Comparison of ENCODE assay signal across 12 cellular contexts in genomic region chr3:50319181-50319871, GRCh38. TPM values are rescaled to one million over a fixed set of nuclear protein-coding genes. Genes with fewer than 3 reads are reported as not detected.
DNase-seq lines count a peak whose midpoint lies in the region; ATAC-seq lines count a peak whose summit lies in the region.
"Had no signal": no experiment of that assay in that cellular context is flagged by ENCODE, and none has a peak within 500 bp of the region (broad histone marks: within the 10 kb centered on the region; RNA-seq: fewer than 3 reads in every experiment).

No MANE protein-coding gene starts in this region.

- no peak overlapping the region for H3K27ac Mint-ChIP-seq in T-cell
- H3K27ac Mint-ChIP-seq in immature natural killer cell: peak overlapping the region in 5 of 6 donors; percentile 74 to 79 (median 76)
- no peak overlapping the region for H3K27ac Mint-ChIP-seq in effector memory CD8-positive, alpha-beta T cell

- DNase-seq in GM23248: no peak
- DNase-seq in T-cell: no peak
- DNase-seq in immature natural killer cell: no peak
- DNase-seq in effector CD4-positive, alpha-beta T cell: no peak
- DNase-seq in H7: no peak
- no peak for DNase-seq in effector memory CD8-positive, alpha-beta T cell
- DNase-seq in A172 (ENCODE audit: low spot score): no peak
- DNase-seq: MM.1S; NCI-H524; nucleus accumbens; stimulated activated CD4-positive, alpha-beta T cell treated with anti-CD3 and anti-CD28 coated beads, Interleukin-4, amount 100 ng/mL, for 24 hours had no signal

- no peaks in the 10 kb centered on the region for H3K9me2 ChIP-seq in GM23248 (ENCODE audit: insufficient read depth)

- peaks cover 26 to 55% (median 37%) of the 10 kb centered on the region in 3 donors for H3K4me1 Mint-ChIP-seq in T-cell
- H3K4me1 Mint-ChIP-seq in immature natural killer cell: peaks cover 43 to 46% of the 10 kb centered on the region in 2 donors
- peaks cover 28 to 43% of the 10 kb centered on the region in 2 donors for H3K4me1 Mint-ChIP-seq in effector memory CD8-positive, alpha-beta T cell (ENCODE audit: low read depth in 2 of 2)

- H3K36me3 Mint-ChIP-seq in T-cell (no peaks in the 10 kb centered on the region), immature natural killer cell (peaks cover 0 to 4% (median 3%) of the 10 kb centered on the region in 3 donors)
- H3K36me3 Mint-ChIP-seq in effector memory CD8-positive, alpha-beta T cell (ENCODE audit: insufficient read depth): no peaks in the 10 kb centered on the region

- no peaks in the 10 kb centered on the region for H3K9me3 ChIP-seq in GM23248 (ENCODE audit: low read depth)
- H3K9me3 ChIP-seq in skeletal muscle tissue (ENCODE audit: control insufficient read depth in 3 of 3, low read length in 3 of 3): no peaks in the 10 kb centered on the region

- no peak for ATAC-seq in T-cell (replicated peaks in 1 of 4)
- no peak for ATAC-seq in effector memory CD8-positive, alpha-beta T cell (replicated peaks)

- H3K9me3 Mint-ChIP-seq in T-cell (no peaks in the 10 kb centered on the region), immature natural killer cell (no peaks in the 10 kb centered on the region)
- H3K9me3 Mint-ChIP-seq in effector memory CD8-positive, alpha-beta T cell: no peaks in the 10 kb centered on the region

- peaks cover 2% of the 10 kb centered on the region; the same call in 1 of the 2 replicates for H3F3A ChIP-seq in GM23248 (ENCODE audit: insufficient read depth)

- H3K4me3 ChIP-seq in GM23248: no peak overlapping the region
- H3K4me3 ChIP-seq in skeletal muscle tissue (ENCODE audit: low read length in 3 of 3): peak overlapping the region; percentile 17 to 98 (median 91)
- no peak overlapping the region for H3K4me3 ChIP-seq in H7 (ENCODE audit: insufficient read depth, low read depth, low read length)

- H3K27me3 Mint-ChIP-seq in T-cell: no peaks in the 10 kb centered on the region
- H3K27me3 Mint-ChIP-seq in immature natural killer cell (ENCODE audit: low read depth in 3 of 3): peaks cover 0 to 4% (median 4%) of the 10 kb centered on the region in 3 donors
- H3K27me3 Mint-ChIP-seq in effector memory CD8-positive, alpha-beta T cell: no peaks in the 10 kb centered on the region

- no peaks in the 10 kb centered on the region for H3K27me3 ChIP-seq in GM23248 (replicated peaks; ENCODE audit: insufficient read depth)
- H3K27me3 ChIP-seq in skeletal muscle tissue (ENCODE audit: control insufficient read depth in 3 of 3, insufficient read depth in 3 of 3, low read length in 3 of 3): no peaks in the 10 kb centered on the region
- no peaks in the 10 kb centered on the region for H3K27me3 ChIP-seq in H7 (ENCODE audit: control insufficient read depth, insufficient read depth, low read length)

- H3K4me1 ChIP-seq in GM23248 (ENCODE audit: insufficient read depth): peaks cover 11% of the 10 kb centered on the region; the same call in 1 of the 2 replicates
- H3K4me1 ChIP-seq in skeletal muscle tissue (ENCODE audit: control insufficient read depth in 3 of 3, insufficient read depth in 3 of 3, low read length in 3 of 3): peaks cover 60 to 76% (median 71%) of the 10 kb centered on the region in 3 donors

- H3K27ac ChIP-seq in GM23248 (no peak overlapping the region), skeletal muscle tissue (ENCODE audit: low read depth, low read length) (no peak overlapping the region)

- H3K4me3 Mint-ChIP-seq in T-cell (peak overlapping the region in 2 of 3 donors; percentile 86 to 90), immature natural killer cell (peak overlapping the region; percentile 62 to 96 (median 74))
- H3K4me3 Mint-ChIP-seq in effector memory CD8-positive, alpha-beta T cell: peak overlapping the region in 1 of 2 donors; percentile 27

- H2AFZ ChIP-seq in GM23248: no peak overlapping the region

- POLR2A ChIA-PET in T-cell (lab: Charles Lee): interaction anchor here in 1 of 2 donors (0.5 kb wide), 1 partner anchor 9 kb away, joined by 5 read pairs; no protein-coding TSS in a partner anchor

- peaks cover 27% of the 10 kb centered on the region for H3K79me2 ChIP-seq in GM23248 (ENCODE audit: insufficient read depth)

- H3K9ac ChIP-seq in GM23248 (peak overlapping the region; percentile 3; the same call in 1 of the 2 replicates), skeletal muscle tissue (ENCODE audit: low read depth in 1 of 3, low read length in 3 of 3) (peak overlapping the region; percentile 96 to 99 (median 98))

- CTCF ChIA-PET in T-cell (lab: Charles Lee): no interaction called here

- H3K4me2 ChIP-seq in GM23248 (ENCODE audit: unreplicated experiment): no peak overlapping the region

- H3K36me3 ChIP-seq in GM23248 (ENCODE audit: low read depth) (no peaks in the 10 kb centered on the region), skeletal muscle tissue (ENCODE audit: control insufficient read depth in 3 of 3, insufficient read depth in 3 of 3, low read length in 3 of 3) (peaks cover 28 to 34% (median 31%) of the 10 kb centered on the region in 3 donors), H7 (replicated peaks; ENCODE audit: control insufficient read depth, insufficient read depth, low read length) (peaks cover 33% of the 10 kb centered on the region)

- in situ Hi-C loops in GM23248 (cut with MboI): no loop called here

- WGBS in GM23248 (ENCODE audit: low coverage in 1 of 2, low lambda C conversion rate in 2 of 2, missing lambda C conversion rate in 2 of 2), 2 experiments: 90 to 91% methylated on average over 15 of the region's 15 CpGs

- no peaks in the 10 kb centered on the region for H4K20me1 ChIP-seq in GM23248 (ENCODE audit: insufficient read depth)

RNA-seq across cellular contexts. Expression of gene HYAL2, which starts 3.2 kb away (rescaled TPM):
- total RNA-seq in GM23248 (2014; rRNA removed; shearing (Covaris generic)): 47.8 and 48.0 TPM in 2 replicates
- polyA plus RNA-seq in GM23248 (2016; fragmentation: Nextera tagmentation; extraction: Ambion mirVana): 33.6 and 35.8 TPM in 2 replicates
- 1 to 10 TPM in 4 of 5 donors, under 1 TPM in 1; 0.50 to 6.8 (median 3.0) TPM for total RNA-seq in T-cell
- 10 to 100 TPM in 2 of 3 donors, 1 to 10 TPM in 1; 4.9 to 15.0 (median 10.8) TPM for polyA plus RNA-seq in immature natural killer cell
- total RNA-seq in skeletal muscle tissue: 43.8 TPM
- 122 TPM in 2 replicates for total RNA-seq in H7 (2014; rRNA removed; shearing (Covaris generic))
- total RNA-seq in A172 (2014; rRNA removed; shearing (Covaris generic)): 113 TPM in 2 replicates

RNA-seq across cellular contexts. Expression of gene TUSC2, which starts 8.7 kb away (rescaled TPM):
- total RNA-seq in GM23248 (2014; rRNA removed; shearing (Covaris generic)): 14.3 and 32.5 TPM in 2 replicates
- 45.7 and 46.5 TPM in 2 replicates for polyA plus RNA-seq in GM23248 (2016; fragmentation: Nextera tagmentation; extraction: Ambion mirVana)
- total RNA-seq in T-cell: 10 to 100 TPM; 14.9 to 33.1 (median 26.8) TPM
- polyA plus RNA-seq in immature natural killer cell: 10 to 100 TPM; 42.9 to 70.4 (median 68.4) TPM
- total RNA-seq in skeletal muscle tissue: 7.8 TPM
- total RNA-seq in H7 (2014; rRNA removed; shearing (Covaris generic)): 36.3 and 42.1 TPM in 2 replicates
- 30.6 and 34.3 TPM in 2 replicates for total RNA-seq in A172 (2014; rRNA removed; shearing (Covaris generic))

RNA-seq across cellular contexts. Expression of gene HYAL1, which starts 16.0 kb away (rescaled TPM):
- 0.51 TPM in 1 of 2 replicates, not detected in the other for total RNA-seq in GM23248 (2014; rRNA removed; shearing (Covaris generic))
- polyA plus RNA-seq in GM23248 (2016; fragmentation: Nextera tagmentation; extraction: Ambion mirVana): 0.09 and 0.20 TPM in 2 replicates
- under 1 TPM in 3 of 5 donors, not detected in 2; 0.61 to 0.79 (median 0.69) TPM for total RNA-seq in T-cell
- polyA plus RNA-seq in immature natural killer cell: under 1 TPM in 2 of 3 donors, not detected in 1; 0.18 to 0.57 TPM
- 2.6 TPM for total RNA-seq in skeletal muscle tissue
- total RNA-seq in H7 (2014; rRNA removed; shearing (Covaris generic)): 5.4 and 8.2 TPM in 2 replicates
- 0.72 and 2.3 TPM in 2 replicates for total RNA-seq in A172 (2014; rRNA removed; shearing (Covaris generic))

RNA-seq across cellular contexts. Expression of gene HYAL3, which starts 20.1 kb away (rescaled TPM):
- 3.0 and 9.6 TPM in 2 replicates for total RNA-seq in GM23248 (2014; rRNA removed; shearing (Covaris generic))
- polyA plus RNA-seq in GM23248 (2016; fragmentation: Nextera tagmentation; extraction: Ambion mirVana): 5.7 and 7.6 TPM in 2 replicates
- total RNA-seq in T-cell: 1 to 10 TPM; 2.6 to 6.2 (median 3.9) TPM
- 1 to 10 TPM; 1.5 to 2.4 (median 2.2) TPM for polyA plus RNA-seq in immature natural killer cell
- 3.7 TPM for total RNA-seq in skeletal muscle tissue
- 3.5 and 5.7 TPM in 2 replicates for total RNA-seq in H7 (2014; rRNA removed; shearing (Covaris generic))
- 7.5 and 9.7 TPM in 2 replicates for total RNA-seq in A172 (2014; rRNA removed; shearing (Covaris generic))

RNA-seq across cellular contexts. Expression of gene NAA80, which starts 20.1 kb away (rescaled TPM):
- 7.8 and 10.2 TPM in 2 replicates for total RNA-seq in GM23248 (2014; rRNA removed; shearing (Covaris generic))
- polyA plus RNA-seq in GM23248 (2016; fragmentation: Nextera tagmentation; extraction: Ambion mirVana) (10.8 and 11.1 TPM in 2 replicates), immature natural killer cell (10 to 100 TPM in 2 of 3 donors, 1 to 10 TPM in 1; 4.7 to 13.4 (median 10.5) TPM)
- total RNA-seq in T-cell (10 to 100 TPM; 33.8 to 45.7 (median 43.9) TPM), skeletal muscle tissue (1.6 TPM)
- total RNA-seq in H7 (2014; rRNA removed; shearing (Covaris generic)): 23.7 and 28.3 TPM in 2 replicates
- total RNA-seq in A172 (2014; rRNA removed; shearing (Covaris generic)): 8.5 and 13.1 TPM in 2 replicates

Comparison
In these comparisons a context has a peak if more than half of its experiments do, and no peak if none do; other contexts are left out.
1. H3K4me3 ChIP-seq: peak in skeletal muscle tissue (3 of 3); none in GM23248 (single experiment) and H7 (single experiment).
2. H3K27ac Mint-ChIP-seq: peak in immature natural killer cell (5 of 6); none in T-cell (0 of 2) and effector memory CD8-positive, alpha-beta T cell (0 of 2).